9 cellular contexts compared by ENCODE assay signal in the genomic region with DNA sequence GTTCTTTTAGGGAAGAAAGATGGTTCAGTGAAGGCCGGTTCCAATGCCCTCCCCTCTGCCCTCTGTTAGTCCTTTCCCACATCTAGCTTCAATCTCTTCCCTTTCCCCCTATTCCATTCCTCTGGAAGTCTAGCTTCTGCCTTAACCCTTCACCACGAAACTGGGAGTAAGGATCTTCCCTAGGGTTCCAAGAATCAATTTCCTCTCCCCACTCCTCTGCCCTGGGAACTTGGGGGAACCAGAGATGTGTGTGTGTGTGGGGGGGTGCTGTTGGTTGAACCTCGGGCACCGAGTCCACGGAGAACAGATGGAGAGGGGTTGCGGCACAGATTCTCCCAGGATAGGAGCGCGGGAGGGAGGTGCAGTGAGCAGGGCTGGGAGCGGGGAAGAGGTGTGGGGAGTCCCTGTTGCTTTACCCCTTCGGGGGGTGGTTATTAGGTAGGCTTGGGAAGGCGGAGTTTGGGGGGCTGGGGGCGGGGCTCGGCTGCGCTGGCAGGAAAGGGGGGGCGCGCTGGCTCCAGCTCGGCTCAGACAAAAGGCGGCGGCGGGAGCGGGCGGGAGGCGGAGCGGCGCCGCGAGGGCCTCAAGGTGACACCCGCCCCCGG. TPM values are rescaled to one million over a fixed set of nuclear protein-coding genes. Genes with fewer than 3 reads are reported as not detected.
DNase-seq lines count a peak whose midpoint lies in the region; ATAC-seq and TF ChIP-seq lines count a peak whose summit lies in the region.
"Had no signal": no experiment of that assay in that cellular context is flagged by ENCODE, and none has a peak within 500 bp of the region (broad histone marks: within the 10 kb centered on the region; RNA-seq: fewer than 3 reads in every experiment).

A gene (plus strand): TSS at position 530 of the 605 bp plus-strand sequence. CDS start 293 bp downstream, outside the sequence.

- H3K4me3 Mint-ChIP-seq in CD4-positive, alpha-beta T cell, result peak within 1 kb of the TSS; percentile 80

- intact Hi-C loops in CD4-positive, alpha-beta T cell (cut with DNase I, micrococcal nuclease), result loop anchor here (1.0 to 10.0 kb wide), 5 partner anchors 34 to 695 kb away; a partner anchor contains a TSS

- POLR2A ChIA-PET in CD4-positive, alpha-beta T cell (lab: Charles Lee), result interaction anchor here (1.3 kb wide), 2 partner anchors 23 to 46 kb away, joined by 4 to 6 read pairs; a partner anchor contains a TSS

- no peaks in the 10 kb centered on the region for H3K9me3 ChIP-seq in CD4-positive, alpha-beta T cell (ENCODE audit: control insufficient read depth, low read length)
- H3K9me3 ChIP-seq in neuron (ENCODE audit: low read length), result no peaks in the 10 kb centered on the region

- H3K36me3 ChIP-seq in neuron (ENCODE audit: insufficient read depth, low read length), result peaks cover 9% of the 10 kb centered on the region

- H3K27ac ChIP-seq in CD4-positive, alpha-beta T cell (ENCODE audit: low read depth, low read length), result no peak within 1 kb of the TSS

- H3K9me3 Mint-ChIP-seq in CD4-positive, alpha-beta T cell, result no peaks in the 10 kb centered on the region

- no peak within 1 kb of the TSS for H2AFZ ChIP-seq in neuron (ENCODE audit: low read depth, low read length)

- peaks cover 61% of the 10 kb centered on the region for H3K27me3 ChIP-seq in CD4-positive, alpha-beta T cell (ENCODE audit: control insufficient read depth, insufficient read depth, low read length)
- H3K27me3 ChIP-seq in neuron (ENCODE audit: insufficient read depth, low read length), result no peaks in the 10 kb centered on the region

- peaks cover 61% of the 10 kb centered on the region for H3K27me3 Mint-ChIP-seq in CD4-positive, alpha-beta T cell

- DNase-seq in CD4-positive, alpha-beta T cell, result no peak
- DNase-seq in NCI-H1092 (lab: John Stamatoyannopoulos, UW), result peak; percentile 11
- peak; percentile 86 for DNase-seq in cerebellum (ENCODE audit: low spot score)
- no peak for DNase-seq in globus pallidus (ENCODE audit: low spot score)
- DNase-seq in NCI-H2107 (lab: John Stamatoyannopoulos, UW), result no peak
- no peak for DNase-seq in SIG-M5 (lab: John Stamatoyannopoulos, UW)

- peaks cover 5% of the 10 kb centered on the region for H3K36me3 Mint-ChIP-seq in CD4-positive, alpha-beta T cell (ENCODE audit: low read depth)

- no peak for ATAC-seq in CD4-positive, alpha-beta T cell (ENCODE audit: poor library complexity)
- no peak for ATAC-seq in HG03378 (IDR thresholded peaks at IDR 0.05; ENCODE audit: unreplicated experiment)

- H3K4me1 ChIP-seq in neuron (ENCODE audit: insufficient read depth, low read length), result peaks cover 44% of the 10 kb centered on the region

- H3K4me3 ChIP-seq in neuron (ENCODE audit: low read length), result peak within 1 kb of the TSS; percentile 54

- CTCF ChIA-PET in CD4-positive, alpha-beta T cell (lab: Charles Lee), result interaction anchor here (1.1 to 4.2 kb wide), 3 partner anchors 16 to 43 kb away, joined by 3 to 25 read pairs (median 5); a partner anchor contains a TSS

- no peak within 1 kb of the TSS for H3K27ac Mint-ChIP-seq in CD4-positive, alpha-beta T cell

- H3K4me1 Mint-ChIP-seq in CD4-positive, alpha-beta T cell (ENCODE audit: low read depth), result peaks cover 25% of the 10 kb centered on the region

- TF ChIP-seq CTCF in CD4-positive, alpha-beta T cell (IDR thresholded peaks at IDR 0.05), result no peak

RNA-seq across cellular contexts. Expression of the gene that starts here (rescaled TPM):
- total RNA-seq in CD4-positive, alpha-beta T cell, result not detected
- total RNA-seq in cerebellum, result 25.6 TPM
- total RNA-seq: myocyte had no signal

Comparison
In these comparisons a context has a peak if more than half of its experiments do, and no peak if none do; other contexts are left out.
1. RNA of the gene that starts here (total RNA-seq): 25.6 TPM in cerebellum (single experiment); not detected in CD4-positive, alpha-beta T cell; every median in the first group is over 10 times any median in the second.
2. DNase-seq: peak in NCI-H1092 (single experiment) and cerebellum (single experiment); none in CD4-positive, alpha-beta T cell (0 of 10), globus pallidus (single experiment), NCI-H2107 (single experiment) and SIG-M5 (single experiment).